Comparison of ENCODE assay signal across 38 cellular contexts in the genomic region with DNA sequence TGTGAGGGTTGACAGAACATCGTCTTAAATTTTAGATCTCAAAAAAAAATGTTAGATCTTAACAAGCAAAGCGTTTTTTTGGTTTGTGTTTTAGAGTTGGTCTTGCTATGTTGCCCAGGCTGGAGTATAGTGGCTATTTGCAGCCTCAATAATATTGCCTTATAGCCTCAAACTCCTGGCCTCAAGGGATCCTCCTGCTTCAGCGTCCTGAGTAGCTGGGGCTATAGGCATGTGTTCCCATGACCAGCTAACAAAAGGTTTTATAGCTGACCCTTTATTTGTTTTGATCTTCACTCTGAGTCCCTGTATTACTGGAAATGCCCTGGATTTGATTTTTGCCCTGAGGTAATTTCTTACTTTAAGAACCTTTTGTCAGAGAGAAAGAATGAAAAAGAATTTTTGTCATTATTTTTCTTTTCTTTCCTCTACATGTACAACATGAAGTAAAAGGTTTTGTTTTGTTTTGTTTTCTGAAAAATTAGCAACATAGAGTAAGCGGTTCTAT. TPM values are rescaled to one million over a fixed set of nuclear protein-coding genes. Genes with fewer than 3 reads are reported as not detected.
"Had no signal": no experiment of that assay in that cellular context is flagged by ENCODE, and none has a peak within 500 bp of the region (broad histone marks: within the 10 kb centered on the region; RNA-seq: fewer than 3 reads in every experiment).

No MANE protein-coding gene starts in this region.

- H3K36me3 ChIP-seq: adrenal gland, brain microvascular endothelial cell, MG63, Peyer's patch had no signal

- H3K4me1 Mint-ChIP-seq: WTC11 had no signal

- H3K4me1 ChIP-seq: adrenal gland, Peyer's patch had no signal

- H3K4me3 Mint-ChIP-seq: activated CD4-positive, alpha-beta T cell treated with anti-CD3 and anti-CD28 coated beads for 36 hours; activated CD4-positive, alpha-beta T cell treated with anti-CD3 and anti-CD28 coated beads, Interleukin-2, amount 10 ng/mL, durations not matched to agents 7 days and 5 days; activated naive CD4-positive, alpha-beta T cell treated with anti-CD3 and anti-CD28 coated beads for 36 hours; activated T-cell treated with anti-CD3 and anti-CD28 coated beads, Interleukin-2, amount 50 U/mL, for 4 hours; activated T-helper 1 cell treated with anti-CD3 and anti-CD28 coated beads, Interleukin-12 subunit alpha, Interleukin-12 subunit beta, Interleukin-2, Interleukin-4 antibody, amounts not matched to agents 30 ng/mL and 10 ng/mL and 1 ng/mL, durations not matched to agents 14 hours and 24 hours and 36 hours; T-helper 1 cell treated with Interleukin-12 subunit alpha and Interleukin-12 subunit beta and Interleukin-4 antibody, amounts not matched to agents 30 μg/mL and 1 μg/mL, for 36 hours; T-helper 2 cell treated with Interferon-gamma antibody and Interleukin-4, amounts not matched to agents 5 μg/mL and 100 μg/mL, for 36 hours; WTC11 had no signal

- H3K27ac ChIP-seq: adrenal gland, brain microvascular endothelial cell, Peyer's patch, SK-N-MC had no signal

- H3K4me3 ChIP-seq: adrenal gland, MG63, Peyer's patch, SK-N-MC had no signal

- H3K27me3 ChIP-seq: adrenal gland, brain microvascular endothelial cell, MG63, Peyer's patch had no signal

- ATAC-seq: activated CD4-positive, alpha-beta T cell treated with anti-CD3 and anti-CD28 coated beads for 36 hours; activated CD4-positive, CD25-positive, alpha-beta regulatory T cell treated with anti-CD3 and anti-CD28 coated beads, Interleukin-2, amount 50 U/mL, for 24 hours; activated naive CD4-positive, alpha-beta T cell treated with anti-CD3 and anti-CD28 coated beads, Interleukin-2, amount 50 U/mL, for 72 hours; activated T-cell treated with anti-CD3 and anti-CD28 coated beads, Interleukin-2, amount 50 U/mL, for 4 hours; PC-3; WTC11 had no signal

- DNase-seq: activated CD4-positive, alpha-beta T cell treated with anti-CD3 and anti-CD28 coated beads for 36 hours; activated CD4-positive, alpha-beta T cell treated with anti-CD3 and anti-CD28 coated beads, Interleukin-2, amount 10 ng/mL, durations not matched to agents 7 days and 5 days; activated CD4-positive, alpha-beta T cell treated with anti-CD3 and anti-CD28 coated beads, Interleukin-2, amount 50 U/mL, for 48 hours; activated CD8-positive, alpha-beta memory T cell treated with anti-CD3 and anti-CD28 coated beads, Interleukin-2, amount 50 U/mL, for 4 hours; activated gamma-delta T cell treated with Interleukin-2 at 50 U/mL for 16 hours; activated naive CD4-positive, alpha-beta T cell treated with anti-CD3 and anti-CD28 coated beads for 36 hours; activated T-cell treated with anti-CD3 and anti-CD28 coated beads for 4 hours; activated T-cell treated with anti-CD3 and anti-CD28 coated beads, Interleukin-2, amount 50 U/mL, for 4 hours; adrenal gland; brain microvascular endothelial cell; central memory CD4-positive, alpha-beta T cell; Kasumi-1; KG1; MG63; NCI-H1048; NCI-H1105 treated with DMSO at 0.1 percent for 48 hours; NCI-H1436; NCI-H1694; NCI-H1930; NCI-H2081 treated with DMSO at 0.1 percent for 48 hours; NCI-H345; NCI-H524 treated with DMSO at 0.1 percent for 48 hours; NCI-H748 treated with DMSO at 0.1 percent for 48 hours; NK-92 treated with Interleukin-12 subunit alpha and Interleukin-12 subunit beta, amount 100 ng/mL, for 24 hours; PC-3; Peyer's patch; RPMI8226; SIG-M5 had no signal

- FAIRE-seq: TTC549 had no signal

- H3K9me3 ChIP-seq: adrenal gland, Peyer's patch had no signal

- H3K27ac Mint-ChIP-seq: activated CD4-positive, alpha-beta T cell treated with anti-CD3 and anti-CD28 coated beads for 36 hours; activated CD4-positive, alpha-beta T cell treated with anti-CD3 and anti-CD28 coated beads, Interleukin-2, amount 10 ng/mL, durations not matched to agents 7 days and 5 days; activated naive CD4-positive, alpha-beta T cell treated with anti-CD3 and anti-CD28 coated beads for 36 hours; activated naive CD4-positive, alpha-beta T cell treated with anti-CD3 and anti-CD28 coated beads, Interleukin-2, amount 50 U/mL, for 72 hours; activated T-helper 1 cell treated with anti-CD3 and anti-CD28 coated beads, Interleukin-12 subunit alpha, Interleukin-12 subunit beta, Interleukin-2, Interleukin-4 antibody, amounts not matched to agents 30 ng/mL and 10 ng/mL and 1 ng/mL, durations not matched to agents 14 hours and 24 hours and 36 hours; T-helper 1 cell treated with Interleukin-12 subunit alpha and Interleukin-12 subunit beta and Interleukin-4 antibody, amounts not matched to agents 30 μg/mL and 1 μg/mL, for 36 hours; T-helper 2 cell treated with Interferon-gamma antibody and Interleukin-4, amounts not matched to agents 5 μg/mL and 100 μg/mL, for 36 hours; WTC11 had no signal

RNA-seq across cellular contexts. Expression of gene INHBC, which starts 5.2 kb away (rescaled TPM):
- total RNA-seq: activated CD4-positive, alpha-beta T cell treated with anti-CD3 and anti-CD28 coated beads for 36 hours; activated CD4-positive, alpha-beta T cell treated with anti-CD3 and anti-CD28 coated beads, Interleukin-2, amount 10 ng/mL, durations not matched to agents 7 days and 5 days; activated naive CD4-positive, alpha-beta T cell treated with anti-CD3 and anti-CD28 coated beads for 36 hours; activated naive CD4-positive, alpha-beta T cell treated with anti-CD3 and anti-CD28 coated beads, Interleukin-2, amount 50 U/mL, for 72 hours; activated T-helper 1 cell treated with anti-CD3 and anti-CD28 coated beads, Interleukin-12 subunit alpha, Interleukin-12 subunit beta, Interleukin-2, Interleukin-4 antibody, amounts not matched to agents 30 ng/mL and 10 ng/mL and 1 ng/mL, durations not matched to agents 14 hours and 24 hours and 36 hours; adrenal gland; cerebellum; NCI-H460; PC-3; Peyer's patch had no signal
- polyA plus RNA-seq: adrenal gland had no signal

RNA-seq across cellular contexts. Expression of gene INHBE, which starts 15.3 kb away (rescaled TPM):
- total RNA-seq: activated CD4-positive, alpha-beta T cell treated with anti-CD3 and anti-CD28 coated beads, Interleukin-2, amount 10 ng/mL, durations not matched to agents 7 days and 5 days; adrenal gland; cerebellum; PC-3; Peyer's patch had no signal
- polyA plus RNA-seq: adrenal gland had no signal

RNA-seq across cellular contexts. Expression of gene GLI1, which starts 19.8 kb away (rescaled TPM):
- total RNA-seq: activated naive CD4-positive, alpha-beta T cell treated with anti-CD3 and anti-CD28 coated beads for 36 hours had no signal

RNA-seq across cellular contexts. Expression of gene ARHGAP9, which starts 39.9 kb away (rescaled TPM):
- total RNA-seq: NCI-H460, PC-3 had no signal
